In the genomic region with DNA sequence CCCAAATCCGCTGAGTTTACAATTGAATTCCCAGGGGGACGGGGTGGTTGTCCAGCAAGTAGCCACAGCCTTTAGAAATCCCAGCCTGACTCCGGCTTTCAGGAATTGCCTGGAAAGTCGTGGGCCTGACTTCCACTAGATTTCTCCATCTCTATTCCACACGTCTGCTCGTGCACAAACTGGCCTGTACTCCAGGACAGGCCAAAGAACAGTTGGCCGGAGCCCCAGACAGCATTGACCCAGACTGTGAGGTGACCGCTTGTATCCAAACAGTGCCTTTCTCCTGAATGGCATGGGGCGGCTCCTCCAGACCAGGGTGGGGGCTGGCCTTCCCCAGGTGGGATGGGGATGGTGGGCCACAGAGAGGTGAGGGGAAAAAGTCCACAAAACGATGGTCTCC, we compare ENCODE assay signal across 2 cellular contexts.
TF ChIP-seq lines count a peak whose summit lies in the region.

No MANE protein-coding gene starts in this region.

TF ChIP-seq in GM23338, 12 proteins besides CTCF, POLR2A, EP300 and RAD21 (continues in another document):
- TF ChIP-seq, protein P1, sequence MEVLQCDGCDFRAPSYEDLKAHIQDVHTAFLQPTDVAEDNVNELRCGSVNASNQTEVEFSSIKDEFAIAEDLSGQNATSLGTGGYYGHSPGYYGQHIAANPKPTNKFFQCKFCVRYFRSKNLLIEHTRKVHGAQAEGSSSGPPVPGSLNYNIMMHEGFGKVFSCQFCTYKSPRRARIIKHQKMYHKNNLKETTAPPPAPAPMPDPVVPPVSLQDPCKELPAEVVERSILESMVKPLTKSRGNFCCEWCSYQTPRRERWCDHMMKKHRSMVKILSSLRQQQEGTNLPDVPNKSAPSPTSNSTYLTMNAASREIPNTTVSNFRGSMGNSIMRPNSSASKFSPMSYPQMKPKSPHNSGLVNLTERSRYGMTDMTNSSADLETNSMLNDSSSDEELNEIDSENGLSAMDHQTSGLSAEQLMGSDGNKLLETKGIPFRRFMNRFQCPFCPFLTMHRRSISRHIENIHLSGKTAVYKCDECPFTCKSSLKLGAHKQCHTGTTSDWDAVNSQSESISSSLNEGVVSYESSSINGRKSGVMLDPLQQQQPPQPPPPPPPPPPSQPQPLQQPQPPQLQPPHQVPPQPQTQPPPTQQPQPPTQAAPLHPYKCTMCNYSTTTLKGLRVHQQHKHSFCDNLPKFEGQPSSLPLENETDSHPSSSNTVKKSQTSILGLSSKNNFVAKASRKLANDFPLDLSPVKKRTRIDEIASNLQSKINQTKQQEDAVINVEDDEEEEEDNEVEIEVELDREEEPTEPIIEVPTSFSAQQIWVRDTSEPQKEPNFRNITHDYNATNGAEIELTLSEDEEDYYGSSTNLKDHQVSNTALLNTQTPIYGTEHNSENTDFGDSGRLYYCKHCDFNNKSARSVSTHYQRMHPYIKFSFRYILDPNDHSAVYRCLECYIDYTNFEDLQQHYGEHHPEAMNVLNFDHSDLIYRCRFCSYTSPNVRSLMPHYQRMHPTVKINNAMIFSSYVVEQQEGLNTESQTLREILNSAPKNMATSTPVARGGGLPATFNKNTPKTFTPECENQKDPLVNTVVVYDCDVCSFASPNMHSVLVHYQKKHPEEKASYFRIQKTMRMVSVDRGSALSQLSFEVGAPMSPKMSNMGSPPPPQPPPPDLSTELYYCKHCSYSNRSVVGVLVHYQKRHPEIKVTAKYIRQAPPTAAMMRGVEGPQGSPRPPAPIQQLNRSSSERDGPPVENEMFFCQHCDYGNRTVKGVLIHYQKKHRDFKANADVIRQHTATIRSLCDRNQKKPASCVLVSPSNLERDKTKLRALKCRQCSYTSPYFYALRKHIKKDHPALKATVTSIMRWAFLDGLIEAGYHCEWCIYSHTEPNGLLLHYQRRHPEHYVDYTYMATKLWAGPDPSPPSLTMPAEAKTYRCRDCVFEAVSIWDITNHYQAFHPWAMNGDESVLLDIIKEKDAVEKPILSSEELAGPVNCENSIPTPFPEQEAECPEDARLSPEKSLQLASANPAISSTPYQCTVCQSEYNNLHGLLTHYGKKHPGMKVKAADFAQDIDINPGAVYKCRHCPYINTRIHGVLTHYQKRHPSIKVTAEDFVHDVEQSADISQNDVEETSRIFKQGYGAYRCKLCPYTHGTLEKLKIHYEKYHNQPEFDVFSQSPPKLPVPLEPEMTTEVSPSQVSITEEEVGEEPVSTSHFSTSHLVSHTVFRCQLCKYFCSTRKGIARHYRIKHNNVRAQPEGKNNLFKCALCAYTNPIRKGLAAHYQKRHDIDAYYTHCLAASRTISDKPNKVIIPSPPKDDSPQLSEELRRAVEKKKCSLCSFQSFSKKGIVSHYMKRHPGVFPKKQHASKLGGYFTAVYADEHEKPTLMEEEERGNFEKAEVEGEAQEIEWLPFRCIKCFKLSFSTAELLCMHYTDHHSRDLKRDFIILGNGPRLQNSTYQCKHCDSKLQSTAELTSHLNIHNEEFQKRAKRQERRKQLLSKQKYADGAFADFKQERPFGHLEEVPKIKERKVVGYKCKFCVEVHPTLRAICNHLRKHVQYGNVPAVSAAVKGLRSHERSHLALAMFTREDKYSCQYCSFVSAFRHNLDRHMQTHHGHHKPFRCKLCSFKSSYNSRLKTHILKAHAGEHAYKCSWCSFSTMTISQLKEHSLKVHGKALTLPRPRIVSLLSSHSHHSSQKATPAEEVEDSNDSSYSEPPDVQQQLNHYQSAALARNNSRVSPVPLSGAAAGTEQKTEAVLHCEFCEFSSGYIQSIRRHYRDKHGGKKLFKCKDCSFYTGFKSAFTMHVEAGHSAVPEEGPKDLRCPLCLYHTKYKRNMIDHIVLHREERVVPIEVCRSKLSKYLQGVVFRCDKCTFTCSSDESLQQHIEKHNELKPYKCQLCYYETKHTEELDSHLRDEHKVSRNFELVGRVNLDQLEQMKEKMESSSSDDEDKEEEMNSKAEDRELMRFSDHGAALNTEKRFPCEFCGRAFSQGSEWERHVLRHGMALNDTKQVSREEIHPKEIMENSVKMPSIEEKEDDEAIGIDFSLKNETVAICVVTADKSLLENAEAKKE (CRISPR knock-in tag; IDR thresholded peaks at IDR 0.05) = no peak
- no peak for TF ChIP-seq CREB1 (CRISPR knock-in tag; IDR thresholded peaks at IDR 0.05; ENCODE audit: low read depth)
- no peak for TF ChIP-seq EZH2 (IDR thresholded peaks at IDR 0.05; ENCODE audit: low read depth, unreplicated experiment)
- no peak for TF ChIP-seq EZH2phosphoT487 (IDR thresholded peaks at IDR 0.05; ENCODE audit: unreplicated experiment)
- TF ChIP-seq STAT1 (IDR thresholded peaks at IDR 0.05; ENCODE audit: unreplicated experiment) = no peak
- TF ChIP-seq JUNB (IDR thresholded peaks at IDR 0.05; ENCODE audit: unreplicated experiment) = no peak
- TF ChIP-seq, protein P2, sequence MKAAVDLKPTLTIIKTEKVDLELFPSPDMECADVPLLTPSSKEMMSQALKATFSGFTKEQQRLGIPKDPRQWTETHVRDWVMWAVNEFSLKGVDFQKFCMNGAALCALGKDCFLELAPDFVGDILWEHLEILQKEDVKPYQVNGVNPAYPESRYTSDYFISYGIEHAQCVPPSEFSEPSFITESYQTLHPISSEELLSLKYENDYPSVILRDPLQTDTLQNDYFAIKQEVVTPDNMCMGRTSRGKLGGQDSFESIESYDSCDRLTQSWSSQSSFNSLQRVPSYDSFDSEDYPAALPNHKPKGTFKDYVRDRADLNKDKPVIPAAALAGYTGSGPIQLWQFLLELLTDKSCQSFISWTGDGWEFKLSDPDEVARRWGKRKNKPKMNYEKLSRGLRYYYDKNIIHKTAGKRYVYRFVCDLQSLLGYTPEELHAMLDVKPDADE (IDR thresholded peaks at IDR 0.05) = no peak
- TF ChIP-seq NANOG (IDR thresholded peaks at IDR 0.05; ENCODE audit: borderline replicate concordance) = no peak
- no peak for TF ChIP-seq ZNF114 (CRISPR knock-in tag; IDR thresholded peaks at IDR 0.05)
- no peak for TF ChIP-seq ZNF331 (CRISPR knock-in tag; IDR thresholded peaks at IDR 0.05; ENCODE audit: low read depth)

TF ChIP-seq in GM12878, 131 proteins besides CTCF, POLR2A, EP300 and RAD21 (continued from another document):
- TF ChIP-seq, protein P3, sequence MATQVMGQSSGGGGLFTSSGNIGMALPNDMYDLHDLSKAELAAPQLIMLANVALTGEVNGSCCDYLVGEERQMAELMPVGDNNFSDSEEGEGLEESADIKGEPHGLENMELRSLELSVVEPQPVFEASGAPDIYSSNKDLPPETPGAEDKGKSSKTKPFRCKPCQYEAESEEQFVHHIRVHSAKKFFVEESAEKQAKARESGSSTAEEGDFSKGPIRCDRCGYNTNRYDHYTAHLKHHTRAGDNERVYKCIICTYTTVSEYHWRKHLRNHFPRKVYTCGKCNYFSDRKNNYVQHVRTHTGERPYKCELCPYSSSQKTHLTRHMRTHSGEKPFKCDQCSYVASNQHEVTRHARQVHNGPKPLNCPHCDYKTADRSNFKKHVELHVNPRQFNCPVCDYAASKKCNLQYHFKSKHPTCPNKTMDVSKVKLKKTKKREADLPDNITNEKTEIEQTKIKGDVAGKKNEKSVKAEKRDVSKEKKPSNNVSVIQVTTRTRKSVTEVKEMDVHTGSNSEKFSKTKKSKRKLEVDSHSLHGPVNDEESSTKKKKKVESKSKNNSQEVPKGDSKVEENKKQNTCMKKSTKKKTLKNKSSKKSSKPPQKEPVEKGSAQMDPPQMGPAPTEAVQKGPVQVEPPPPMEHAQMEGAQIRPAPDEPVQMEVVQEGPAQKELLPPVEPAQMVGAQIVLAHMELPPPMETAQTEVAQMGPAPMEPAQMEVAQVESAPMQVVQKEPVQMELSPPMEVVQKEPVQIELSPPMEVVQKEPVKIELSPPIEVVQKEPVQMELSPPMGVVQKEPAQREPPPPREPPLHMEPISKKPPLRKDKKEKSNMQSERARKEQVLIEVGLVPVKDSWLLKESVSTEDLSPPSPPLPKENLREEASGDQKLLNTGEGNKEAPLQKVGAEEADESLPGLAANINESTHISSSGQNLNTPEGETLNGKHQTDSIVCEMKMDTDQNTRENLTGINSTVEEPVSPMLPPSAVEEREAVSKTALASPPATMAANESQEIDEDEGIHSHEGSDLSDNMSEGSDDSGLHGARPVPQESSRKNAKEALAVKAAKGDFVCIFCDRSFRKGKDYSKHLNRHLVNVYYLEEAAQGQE (IDR thresholded peaks at IDR 0.05; ENCODE audit: low read depth, low read length) = no peak
- no peak for TF ChIP-seq JUNB (IDR thresholded peaks at IDR 0.05)
- TF ChIP-seq NR2F1 (conservative IDR thresholded peaks at IDR 0.05) = no peak
- TF ChIP-seq ZNF207 (IDR thresholded peaks at IDR 0.05; ENCODE audit: borderline replicate concordance) = no peak
- no peak for TF ChIP-seq TCF3 (IDR thresholded peaks at IDR 0.05; ENCODE audit: borderline replicate concordance, insufficient read depth, low read depth, low read length)
- TF ChIP-seq JUND (IDR thresholded peaks at IDR 0.05; ENCODE audit: low read depth, low read length) = no peak
- no peak for TF ChIP-seq CHD2 (IDR thresholded peaks at IDR 0.05; ENCODE audit: borderline replicate concordance, low read depth, low read length)
- TF ChIP-seq ETV6 (conservative IDR thresholded peaks at IDR 0.05 in 1 of 2, IDR thresholded peaks at IDR 0.05 in 1 of 2; ENCODE audit: borderline replicate concordance in 1 of 2, low read depth in 1 of 2) = no peak
- no peak for TF ChIP-seq YBX1 (IDR thresholded peaks at IDR 0.05)
- no peak for TF ChIP-seq SMAD5 (IDR thresholded peaks at IDR 0.05; ENCODE audit: low read depth)
- no peak for TF ChIP-seq SREBF2 (IDR thresholded peaks at IDR 0.05; ENCODE audit: low read length)
- no peak for TF ChIP-seq BHLHE40 (IDR thresholded peaks at IDR 0.05; ENCODE audit: borderline replicate concordance in 1 of 2, low read depth in 2 of 2, low read length in 1 of 2)
- TF ChIP-seq, protein P4, sequence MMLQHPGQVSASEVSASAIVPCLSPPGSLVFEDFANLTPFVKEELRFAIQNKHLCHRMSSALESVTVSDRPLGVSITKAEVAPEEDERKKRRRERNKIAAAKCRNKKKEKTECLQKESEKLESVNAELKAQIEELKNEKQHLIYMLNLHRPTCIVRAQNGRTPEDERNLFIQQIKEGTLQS (IDR thresholded peaks at IDR 0.05; ENCODE audit: borderline replicate concordance, extremely low read depth, low read depth, low read length) = no peak
- TF ChIP-seq NRF1 (conservative IDR thresholded peaks at IDR 0.05; ENCODE audit: low read depth, low read length) = no peak
- TF ChIP-seq PAX8 (IDR thresholded peaks at IDR 0.05) = no peak
- TF ChIP-seq CBFB (IDR thresholded peaks at IDR 0.05; ENCODE audit: low read depth) = no peak
- TF ChIP-seq EED (IDR thresholded peaks at IDR 0.05; ENCODE audit: low read depth) = no peak
